ENCODE assay signal across 12 cellular contexts in genomic region chr1:150537732-150538684, GRCh38. TPM values are rescaled to one million over a fixed set of nuclear protein-coding genes. Genes with fewer than 3 reads are reported as not detected.
DNase-seq lines count a peak whose midpoint lies in the region; ATAC-seq and TF ChIP-seq lines count a peak whose summit lies in the region.
"Had no signal": no experiment of that assay in that cellular context is flagged by ENCODE, and none has a peak within 500 bp of the region (broad histone marks: within the 10 kb centered on the region; RNA-seq: fewer than 3 reads in every experiment).

No MANE protein-coding gene starts in this region.

- H3K9me3 Mint-ChIP-seq in activated T-helper 1 cell treated with anti-CD3 and anti-CD28 coated beads, Interleukin-12 subunit alpha, Interleukin-12 subunit beta, Interleukin-2, Interleukin-4 antibody, amounts not matched to agents 30 ng/mL and 10 ng/mL and 1 ng/mL, durations not matched to agents 14 hours and 24 hours and 36 hours: no peaks in the 10 kb centered on the region
- H3K9me3 Mint-ChIP-seq: naive thymus-derived CD8-positive, alpha-beta T cell had no signal

- no peak overlapping the region for H3K27ac Mint-ChIP-seq in activated T-helper 1 cell treated with anti-CD3 and anti-CD28 coated beads, Interleukin-12 subunit alpha, Interleukin-12 subunit beta, Interleukin-2, Interleukin-4 antibody, amounts not matched to agents 30 ng/mL and 10 ng/mL and 1 ng/mL, durations not matched to agents 14 hours and 24 hours and 36 hours

- no peaks in the 10 kb centered on the region for H3K4me1 Mint-ChIP-seq in activated T-helper 1 cell treated with anti-CD3 and anti-CD28 coated beads, Interleukin-12 subunit alpha, Interleukin-12 subunit beta, Interleukin-2, Interleukin-4 antibody, amounts not matched to agents 30 ng/mL and 10 ng/mL and 1 ng/mL, durations not matched to agents 14 hours and 24 hours and 36 hours (ENCODE audit: low read depth)

- no peak overlapping the region for H3K4me3 Mint-ChIP-seq in activated T-helper 1 cell treated with anti-CD3 and anti-CD28 coated beads, Interleukin-12 subunit alpha, Interleukin-12 subunit beta, Interleukin-2, Interleukin-4 antibody, amounts not matched to agents 30 ng/mL and 10 ng/mL and 1 ng/mL, durations not matched to agents 14 hours and 24 hours and 36 hours
- H3K4me3 Mint-ChIP-seq: naive thymus-derived CD8-positive, alpha-beta T cell had no signal

- TF ChIP-seq CTCF in coronary artery (IDR thresholded peaks at IDR 0.05) (no peak), left lung (IDR thresholded peaks at IDR 0.05) (no peak)

- DNase-seq in Right ventricle myocardium superior (peak; percentile 49), cardiac septum (ENCODE audit: low spot score) (no peak), coronary artery (ENCODE audit: low spot score) (no peak), left lung (no peak), AML-193 (lab: John Stamatoyannopoulos, UW) (no peak)
- no peak for DNase-seq in activated naive CD4-positive, alpha-beta T cell treated with anti-CD3 and anti-CD28 coated beads, Interleukin-2, amount 50 U/mL, for 16 hours
- no peak for DNase-seq in activated T-helper 1 cell treated with anti-CD3 and anti-CD28 coated beads, Interleukin-12 subunit alpha, Interleukin-12 subunit beta, Interleukin-2, Interleukin-4 antibody, amounts not matched to agents 30 ng/mL and 10 ng/mL and 1 ng/mL, durations not matched to agents 14 hours and 24 hours and 36 hours (ENCODE audit: low spot score)
- DNase-seq: activated CD4-positive, alpha-beta T cell treated with anti-CD3 and anti-CD28 coated beads, Interleukin-2, amount 50 U/mL, for 48 hours; dermis blood vessel endothelial cell; naive thymus-derived CD8-positive, alpha-beta T cell; NCI-H345 had no signal

- no peaks in the 10 kb centered on the region for H3K9me3 ChIP-seq in left lung

- no peak overlapping the region for H3K4me3 ChIP-seq in coronary artery
- no peak overlapping the region for H3K4me3 ChIP-seq in left lung

- intact Hi-C loops in Right ventricle myocardium superior (cut with DNase I) (no loop called here), cardiac septum (cut with DNase I) (no loop called here), left lung (cut with DNase I) (no loop called here)
- intact Hi-C loops in activated T-helper 1 cell treated with anti-CD3 and anti-CD28 coated beads, Interleukin-12 subunit alpha, Interleukin-12 subunit beta, Interleukin-2, Interleukin-4 antibody, amounts not matched to agents 30 ng/mL and 10 ng/mL and 1 ng/mL, durations not matched to agents 14 hours and 24 hours and 36 hours (cut with micrococcal nuclease): no loop called here

- H3K36me3 Mint-ChIP-seq in activated T-helper 1 cell treated with anti-CD3 and anti-CD28 coated beads, Interleukin-12 subunit alpha, Interleukin-12 subunit beta, Interleukin-2, Interleukin-4 antibody, amounts not matched to agents 30 ng/mL and 10 ng/mL and 1 ng/mL, durations not matched to agents 14 hours and 24 hours and 36 hours (ENCODE audit: low read depth): no peaks in the 10 kb centered on the region

- no peaks in the 10 kb centered on the region for H3K27me3 ChIP-seq in left lung

- ATAC-seq in Right ventricle myocardium superior (ENCODE audit: poor library complexity) (no peak), left lung (peak; percentile 81), GM18498 (IDR thresholded peaks at IDR 0.05; ENCODE audit: unreplicated experiment) (no peak)
- ATAC-seq: naive thymus-derived CD8-positive, alpha-beta T cell had no signal

- no peaks in the 10 kb centered on the region for H3K36me3 ChIP-seq in left lung

- no peaks in the 10 kb centered on the region for H3K4me1 ChIP-seq in left lung

- H3K27me3 Mint-ChIP-seq in activated T-helper 1 cell treated with anti-CD3 and anti-CD28 coated beads, Interleukin-12 subunit alpha, Interleukin-12 subunit beta, Interleukin-2, Interleukin-4 antibody, amounts not matched to agents 30 ng/mL and 10 ng/mL and 1 ng/mL, durations not matched to agents 14 hours and 24 hours and 36 hours (ENCODE audit: insufficient read depth): no peaks in the 10 kb centered on the region

- peak overlapping the region; percentile 76 to 89 for H3K27ac ChIP-seq in coronary artery
- H3K27ac ChIP-seq in left lung: no peak overlapping the region

RNA-seq across cellular contexts. Expression of gene ADAMTSL4, which starts 11.2 kb away (rescaled TPM):
- total RNA-seq in Right ventricle myocardium superior (64.4 TPM), cardiac septum (28.9 TPM), left lung (10 to 100 TPM; 52.9 to 76.0 TPM)
- total RNA-seq in activated T-helper 1 cell treated with anti-CD3 and anti-CD28 coated beads, Interleukin-12 subunit alpha, Interleukin-12 subunit beta, Interleukin-2, Interleukin-4 antibody, amounts not matched to agents 30 ng/mL and 10 ng/mL and 1 ng/mL, durations not matched to agents 14 hours and 24 hours and 36 hours: 1.2 and 1.3 TPM in 2 replicates

RNA-seq across cellular contexts. Expression of gene FALEC, which starts 22.5 kb away (rescaled TPM):
- not detected for total RNA-seq in Right ventricle myocardium superior
- 0.46 TPM for total RNA-seq in cardiac septum
- total RNA-seq in left lung: not detected
- not detected in 2 replicates for total RNA-seq in activated T-helper 1 cell treated with anti-CD3 and anti-CD28 coated beads, Interleukin-12 subunit alpha, Interleukin-12 subunit beta, Interleukin-2, Interleukin-4 antibody, amounts not matched to agents 30 ng/mL and 10 ng/mL and 1 ng/mL, durations not matched to agents 14 hours and 24 hours and 36 hours
- total RNA-seq: dermis blood vessel endothelial cell had no signal

RNA-seq across cellular contexts. Expression of gene ECM1, which starts 30.1 kb away (rescaled TPM):
- total RNA-seq in Right ventricle myocardium superior (16.7 TPM), cardiac septum (14.5 TPM), left lung (10 to 100 TPM; 21.3 to 65.2 TPM)
- total RNA-seq in activated T-helper 1 cell treated with anti-CD3 and anti-CD28 coated beads, Interleukin-12 subunit alpha, Interleukin-12 subunit beta, Interleukin-2, Interleukin-4 antibody, amounts not matched to agents 30 ng/mL and 10 ng/mL and 1 ng/mL, durations not matched to agents 14 hours and 24 hours and 36 hours: 1.9 and 2.6 TPM in 2 replicates

RNA-seq across cellular contexts. Expression of gene MCL1, which starts 41.4 kb away (rescaled TPM):
- total RNA-seq in Right ventricle myocardium superior: 85.9 TPM
- 145 TPM for total RNA-seq in cardiac septum
- total RNA-seq in left lung: 100 to 1,000 TPM; 266 to 280 TPM
- total RNA-seq in activated T-helper 1 cell treated with anti-CD3 and anti-CD28 coated beads, Interleukin-12 subunit alpha, Interleukin-12 subunit beta, Interleukin-2, Interleukin-4 antibody, amounts not matched to agents 30 ng/mL and 10 ng/mL and 1 ng/mL, durations not matched to agents 14 hours and 24 hours and 36 hours: 311 and 317 TPM in 2 replicates

RNA-seq across cellular contexts. Expression of gene TARS2, which starts 50.8 kb away (rescaled TPM):
- total RNA-seq in Right ventricle myocardium superior (28.0 TPM), cardiac septum (30.7 TPM), left lung (10 to 100 TPM; 18.5 to 21.7 TPM)
- 77.3 and 77.4 TPM in 2 replicates for total RNA-seq in activated T-helper 1 cell treated with anti-CD3 and anti-CD28 coated beads, Interleukin-12 subunit alpha, Interleukin-12 subunit beta, Interleukin-2, Interleukin-4 antibody, amounts not matched to agents 30 ng/mL and 10 ng/mL and 1 ng/mL, durations not matched to agents 14 hours and 24 hours and 36 hours

Comparison
In these comparisons a context has a peak if more than half of its experiments do, and no peak if none do; other contexts are left out.
1. H3K27ac ChIP-seq: peak in coronary artery (2 of 2); none in left lung (0 of 2).
2. RNA of gene ADAMTSL4, which starts 11.2 kb away (total RNA-seq): 52.9 to 76.0 TPM in left lung, 64.4 TPM in Right ventricle myocardium superior (single experiment) and 28.9 TPM in cardiac septum (single experiment); 1.2 to 1.3 TPM in activated T-helper 1 cell treated with anti-CD3 and anti-CD28 coated beads, Interleukin-12 subunit alpha, Interleukin-12 subunit beta, Interleukin-2, Interleukin-4 antibody, amounts not matched to agents 30 ng/mL and 10 ng/mL and 1 ng/mL, durations not matched to agents 14 hours and 24 hours and 36 hours; every median in the first group is over 10 times any median in the second.